In genomic region chr22:30424471-30425326, GRCh38 we compare ENCODE assay signal across 8 cellular contexts. TPM values are rescaled to one million over a fixed set of nuclear protein-coding genes. Genes with fewer than 3 reads are reported as not detected.
A peak's percentile ranks its signal among the peaks of the same experiment; 100 is the strongest.
DNase-seq lines count a peak whose midpoint lies in the region; ATAC-seq and TF ChIP-seq lines count a peak whose summit lies in the region.

No MANE protein-coding gene starts in this region.

- no peaks in the 10 kb centered on the region for H3K36me3 ChIP-seq in CD8-positive, alpha-beta T cell (ENCODE audit: insufficient read depth, low read length)
- H3K36me3 ChIP-seq in iPS DF 6.9 (ENCODE audit: control insufficient read depth, insufficient read depth, low read length) = peaks cover 7% of the 10 kb centered on the region; the same call in 1 of the 2 replicates

- intact Hi-C loops in CD8-positive, alpha-beta T cell (cut with DNase I, micrococcal nuclease) = loop anchor here (1.0 to 10.0 kb wide), 11 partner anchors 11 to 1328 kb away; partner anchors contain the start of genes CASTOR1 (in 1 of the 2), CCDC157 (in 1 of the 2), DEPDC5 (in 1 of the 2) and MORC2 (in 1 of the 2)
- intact Hi-C loops in activated T-helper 1 cell treated with anti-CD3 and anti-CD28 coated beads, Interleukin-12 subunit alpha, Interleukin-12 subunit beta, Interleukin-2, Interleukin-4 antibody, amounts not matched to agents 30 ng/mL and 10 ng/mL and 1 ng/mL, durations not matched to agents 14 hours and 24 hours and 36 hours (cut with micrococcal nuclease) = loop anchor here (1.0 to 10.0 kb wide), 6 partner anchors 98 to 870 kb away; partner anchors contain the start of genes CASTOR1, TBC1D10A and THOC5

- H3K27ac Mint-ChIP-seq in CD8-positive, alpha-beta T cell = peak overlapping the region; percentile 97
- peak overlapping the region; percentile 99 for H3K27ac Mint-ChIP-seq in activated T-helper 1 cell treated with anti-CD3 and anti-CD28 coated beads, Interleukin-12 subunit alpha, Interleukin-12 subunit beta, Interleukin-2, Interleukin-4 antibody, amounts not matched to agents 30 ng/mL and 10 ng/mL and 1 ng/mL, durations not matched to agents 14 hours and 24 hours and 36 hours

- no peak for ATAC-seq in CD8-positive, alpha-beta T cell
- no peak for ATAC-seq in GM21576 (IDR thresholded peaks at IDR 0.05; ENCODE audit: unreplicated experiment)

- H3K4me1 ChIP-seq in CD8-positive, alpha-beta T cell (ENCODE audit: insufficient read depth, low read length) = peaks cover 41% of the 10 kb centered on the region
- H3K4me1 ChIP-seq in iPS DF 6.9 (ENCODE audit: control insufficient read depth, insufficient read depth, low read length) = peaks cover 3% of the 10 kb centered on the region; the same call in 1 of the 2 replicates

- peak in 1 of 7 experiments; percentile 36 for DNase-seq in CD8-positive, alpha-beta T cell
- peak; percentile 20 to 26 for DNase-seq in HL-60 (ENCODE audit: low read depth in 1 of 2, low spot score in 1 of 2)
- DNase-seq in activated T-helper 1 cell treated with anti-CD3 and anti-CD28 coated beads, Interleukin-12 subunit alpha, Interleukin-12 subunit beta, Interleukin-2, Interleukin-4 antibody, amounts not matched to agents 30 ng/mL and 10 ng/mL and 1 ng/mL, durations not matched to agents 14 hours and 24 hours and 36 hours (ENCODE audit: low spot score) = no peak
- DNase-seq in iPS DF 6.9 (ENCODE audit: low read depth, low spot score) = no peak
- no peak for DNase-seq in GM10248 (ENCODE audit: extremely low spot score)
- no peak for DNase-seq in AG08396 (ENCODE audit: low spot score)

- H3K4me3 ChIP-seq in CD8-positive, alpha-beta T cell (ENCODE audit: low read depth, low read length) = peak overlapping the region; percentile 69
- peak overlapping the region; percentile 70 for H3K4me3 ChIP-seq in HL-60 (replicated peaks; ENCODE audit: insufficient read depth, low read length)
- peak overlapping the region; percentile 24; the same call in 1 of the 2 replicates for H3K4me3 ChIP-seq in iPS DF 6.9 (ENCODE audit: low read length)
- peak overlapping the region; percentile 56 to 68 (median 65) for H3K4me3 ChIP-seq in skin epidermis

- peak overlapping the region; percentile 93 for H3K4me3 Mint-ChIP-seq in CD8-positive, alpha-beta T cell
- peak overlapping the region; percentile 98 for H3K4me3 Mint-ChIP-seq in activated T-helper 1 cell treated with anti-CD3 and anti-CD28 coated beads, Interleukin-12 subunit alpha, Interleukin-12 subunit beta, Interleukin-2, Interleukin-4 antibody, amounts not matched to agents 30 ng/mL and 10 ng/mL and 1 ng/mL, durations not matched to agents 14 hours and 24 hours and 36 hours

- H3K9me3 ChIP-seq in CD8-positive, alpha-beta T cell (ENCODE audit: low read length) = no peaks in the 10 kb centered on the region
- H3K9me3 ChIP-seq in iPS DF 6.9 (ENCODE audit: control insufficient read depth, insufficient read depth, low read length) = no peaks in the 10 kb centered on the region

- H3K27me3 ChIP-seq in CD8-positive, alpha-beta T cell (ENCODE audit: insufficient read depth, low read length) = no peaks in the 10 kb centered on the region
- H3K27me3 ChIP-seq in HL-60 (ENCODE audit: insufficient read depth, poor library complexity, severe bottlenecking) (no peaks in the 10 kb centered on the region), iPS DF 6.9 (ENCODE audit: control insufficient read depth, insufficient read depth, low read length) (no peaks in the 10 kb centered on the region)

- no peaks in the 10 kb centered on the region for H3K9me3 Mint-ChIP-seq in CD8-positive, alpha-beta T cell
- no peaks in the 10 kb centered on the region for H3K9me3 Mint-ChIP-seq in activated T-helper 1 cell treated with anti-CD3 and anti-CD28 coated beads, Interleukin-12 subunit alpha, Interleukin-12 subunit beta, Interleukin-2, Interleukin-4 antibody, amounts not matched to agents 30 ng/mL and 10 ng/mL and 1 ng/mL, durations not matched to agents 14 hours and 24 hours and 36 hours

- peak overlapping the region; percentile 89 for H3K27ac ChIP-seq in CD8-positive, alpha-beta T cell (ENCODE audit: low read depth, low read length)
- H3K27ac ChIP-seq in HL-60 (replicated peaks) = peak overlapping the region; percentile 58
- no peak overlapping the region for H3K27ac ChIP-seq in iPS DF 6.9 (ENCODE audit: low read length)
- H3K27ac ChIP-seq in skin epidermis = peak overlapping the region in 20 of 21 experiments; percentile 25 to 99 (median 96)

- no peaks in the 10 kb centered on the region for H3K27me3 Mint-ChIP-seq in CD8-positive, alpha-beta T cell (ENCODE audit: low read depth)
- no peaks in the 10 kb centered on the region for H3K27me3 Mint-ChIP-seq in activated T-helper 1 cell treated with anti-CD3 and anti-CD28 coated beads, Interleukin-12 subunit alpha, Interleukin-12 subunit beta, Interleukin-2, Interleukin-4 antibody, amounts not matched to agents 30 ng/mL and 10 ng/mL and 1 ng/mL, durations not matched to agents 14 hours and 24 hours and 36 hours (ENCODE audit: insufficient read depth)

- H3K36me3 Mint-ChIP-seq in CD8-positive, alpha-beta T cell = peaks cover 62% of the 10 kb centered on the region
- H3K36me3 Mint-ChIP-seq in activated T-helper 1 cell treated with anti-CD3 and anti-CD28 coated beads, Interleukin-12 subunit alpha, Interleukin-12 subunit beta, Interleukin-2, Interleukin-4 antibody, amounts not matched to agents 30 ng/mL and 10 ng/mL and 1 ng/mL, durations not matched to agents 14 hours and 24 hours and 36 hours (ENCODE audit: low read depth) = peaks cover 44% of the 10 kb centered on the region

- no CpG with 5 or more reads among the region's 21 CpGs for WGBS in iPS DF 6.9 (ENCODE audit: insufficient coverage, insufficient read length)

- no peak for TF ChIP-seq CTCF in CD8-positive, alpha-beta T cell (IDR thresholded peaks at IDR 0.05)
- TF ChIP-seq CTCF in HL-60 (IDR thresholded peaks at IDR 0.05; ENCODE audit: insufficient read depth, low read length) = no peak
- no peak for TF ChIP-seq CTCF in GM10248 (IDR thresholded peaks at IDR 0.05; ENCODE audit: control extremely low read depth, extremely low read depth, low read depth, missing control alignments)

- H3K4me1 Mint-ChIP-seq in CD8-positive, alpha-beta T cell (ENCODE audit: low read depth) = peaks cover 63% of the 10 kb centered on the region
- H3K4me1 Mint-ChIP-seq in activated T-helper 1 cell treated with anti-CD3 and anti-CD28 coated beads, Interleukin-12 subunit alpha, Interleukin-12 subunit beta, Interleukin-2, Interleukin-4 antibody, amounts not matched to agents 30 ng/mL and 10 ng/mL and 1 ng/mL, durations not matched to agents 14 hours and 24 hours and 36 hours (ENCODE audit: low read depth) = peaks cover 66% of the 10 kb centered on the region

- POLR2A ChIA-PET in CD8-positive, alpha-beta T cell (lab: Charles Lee) = interaction anchor here (0.5 to 7.9 kb wide), 14 partner anchors 10 to 866 kb away, joined by 3 to 64 read pairs (median 4); partner anchors contain the start of genes CASTOR1, CCDC157, SEC14L2 and SF3A1
- POLR2A ChIA-PET in GM10248 (lab: Yijun Ruan, JAX) = interaction anchor here (1.2 kb wide), 1 partner anchor 11 kb away, joined by 3 read pairs; no protein-coding TSS in a partner anchor

- CTCF ChIA-PET in CD8-positive, alpha-beta T cell (lab: Charles Lee) = interaction anchor here (1.1 to 14.0 kb wide), 11 partner anchors 11 to 161 kb away, joined by 3 to 210 read pairs (median 7); partner anchors contain the start of genes CASTOR1, RNF215 and SEC14L2
- CTCF ChIA-PET in GM10248 (lab: Yijun Ruan, JAX) = interaction anchor here (1.1 to 14.9 kb wide), 12 partner anchors 11 to 162 kb away, joined by 3 to 111 read pairs (median 11); partner anchors contain the start of genes RNF215 and SEC14L2

RNA-seq across cellular contexts. Expression of gene MTFP1, which starts 0.9 kb away (rescaled TPM):
- 100 to 1,000 TPM; 109 to 117 TPM for total RNA-seq in CD8-positive, alpha-beta T cell
- total RNA-seq in activated T-helper 1 cell treated with anti-CD3 and anti-CD28 coated beads, Interleukin-12 subunit alpha, Interleukin-12 subunit beta, Interleukin-2, Interleukin-4 antibody, amounts not matched to agents 30 ng/mL and 10 ng/mL and 1 ng/mL, durations not matched to agents 14 hours and 24 hours and 36 hours = 72.0 and 72.9 TPM in 2 replicates

RNA-seq across cellular contexts. Expression of gene SEC14L2, which starts 27.9 kb away (rescaled TPM):
- total RNA-seq in CD8-positive, alpha-beta T cell = 100 to 1,000 TPM; 239 to 241 TPM
- 25.6 and 27.0 TPM in 2 replicates for total RNA-seq in activated T-helper 1 cell treated with anti-CD3 and anti-CD28 coated beads, Interleukin-12 subunit alpha, Interleukin-12 subunit beta, Interleukin-2, Interleukin-4 antibody, amounts not matched to agents 30 ng/mL and 10 ng/mL and 1 ng/mL, durations not matched to agents 14 hours and 24 hours and 36 hours

RNA-seq across cellular contexts. Expression of gene RNF215, which starts 37.5 kb away (rescaled TPM):
- 1 to 10 TPM; 7.0 to 7.4 TPM for total RNA-seq in CD8-positive, alpha-beta T cell
- 10.3 and 13.2 TPM in 2 replicates for total RNA-seq in activated T-helper 1 cell treated with anti-CD3 and anti-CD28 coated beads, Interleukin-12 subunit alpha, Interleukin-12 subunit beta, Interleukin-2, Interleukin-4 antibody, amounts not matched to agents 30 ng/mL and 10 ng/mL and 1 ng/mL, durations not matched to agents 14 hours and 24 hours and 36 hours

RNA-seq across cellular contexts. Expression of gene SEC14L3, which starts 47.1 kb away (rescaled TPM):
- not detected for total RNA-seq in CD8-positive, alpha-beta T cell
- not detected in 2 replicates for total RNA-seq in activated T-helper 1 cell treated with anti-CD3 and anti-CD28 coated beads, Interleukin-12 subunit alpha, Interleukin-12 subunit beta, Interleukin-2, Interleukin-4 antibody, amounts not matched to agents 30 ng/mL and 10 ng/mL and 1 ng/mL, durations not matched to agents 14 hours and 24 hours and 36 hours

Comparison
In these comparisons a context has a peak if more than half of its experiments do, and no peak if none do; other contexts are left out.
1. DNase-seq: peak in HL-60 (2 of 2); none in activated T-helper 1 cell treated with anti-CD3 and anti-CD28 coated beads, Interleukin-12 subunit alpha, Interleukin-12 subunit beta, Interleukin-2, Interleukin-4 antibody, amounts not matched to agents 30 ng/mL and 10 ng/mL and 1 ng/mL, durations not matched to agents 14 hours and 24 hours and 36 hours (single experiment), iPS DF 6.9 (single experiment), GM10248 (single experiment) and AG08396 (single experiment).
2. Peak in every context shown above with its lines, with median percentiles within 50 percentile points of each other: H3K4me3 ChIP-seq.